In the genomic region with DNA sequence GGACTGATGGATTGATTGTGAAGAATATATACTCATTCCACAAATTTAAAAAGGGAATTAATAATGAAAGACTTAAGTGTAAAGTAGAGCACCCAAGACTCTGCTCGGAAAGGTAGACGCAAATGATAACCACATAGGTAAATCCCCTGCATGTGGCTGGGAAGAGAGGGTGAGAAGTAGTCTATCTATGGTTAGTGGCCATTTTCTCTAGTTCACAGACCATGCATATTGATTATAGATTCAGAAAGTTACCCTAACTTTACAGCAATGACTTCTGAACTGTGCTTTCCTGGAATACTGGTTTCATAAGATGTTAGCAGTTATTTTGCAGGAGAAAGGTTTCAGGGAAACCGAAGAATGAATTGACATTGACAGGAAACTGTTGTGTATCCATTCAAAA, we compare ENCODE assay signal across 17 cellular contexts.
DNase-seq lines count a peak whose midpoint lies in the region; ATAC-seq lines count a peak whose summit lies in the region.
"Had no signal": no experiment of that assay in that cellular context is flagged by ENCODE, and none has a peak within 500 bp of the region (broad histone marks: within the 10 kb centered on the region; RNA-seq: fewer than 3 reads in every experiment).

No MANE protein-coding gene starts in this region.

- no peak overlapping the region for H3K4me3 Mint-ChIP-seq in memory B cell
- H3K4me3 Mint-ChIP-seq: central memory CD8-positive, alpha-beta T cell had no signal

- peak; percentile 36 for ATAC-seq in GM18511 (IDR thresholded peaks at IDR 0.05; ENCODE audit: unreplicated experiment)
- ATAC-seq in GM21367 (IDR thresholded peaks at IDR 0.05; ENCODE audit: unreplicated experiment) = peak; percentile 39
- ATAC-seq in HG02852 (IDR thresholded peaks at IDR 0.05; ENCODE audit: unreplicated experiment) = peak; percentile 48
- peak; percentile 28 for ATAC-seq in memory B cell (ENCODE audit: low read depth)
- ATAC-seq in GM21576 (IDR thresholded peaks at IDR 0.05; ENCODE audit: unreplicated experiment) = no peak
- ATAC-seq: right cardiac atrium, Right ventricle myocardium inferior had no signal

- H3K27me3 Mint-ChIP-seq in memory B cell = peaks cover 2% of the 10 kb centered on the region

- H3K4me1 Mint-ChIP-seq in memory B cell = peaks cover 24% of the 10 kb centered on the region
- H3K4me1 Mint-ChIP-seq: central memory CD8-positive, alpha-beta T cell had no signal

- no peak for DNase-seq in memory B cell (ENCODE audit: low spot score in 2 of 2)
- no peak for DNase-seq in activated CD8-positive, alpha-beta memory T cell treated with anti-CD3 and anti-CD28 coated beads, Interleukin-2, amount 50 U/mL, for 48 hours
- no peak for DNase-seq in activated CD4-positive, alpha-beta T cell treated with anti-CD3 and anti-CD28 coated beads, Interleukin-2, amount 50 U/mL, for 48 hours
- DNase-seq in NK-92 treated with Interleukin-12 subunit alpha and Interleukin-12 subunit beta, amount 100 ng/mL, for 24 hours (lab: John Stamatoyannopoulos, UW) = no peak
- DNase-seq: activated effector memory CD4-positive, alpha-beta T cell treated with anti-CD3 and anti-CD28 coated beads, Interleukin-2, amount 50 U/mL, for 16 hours; amygdala; hippocampal formation; MM.1S; NCI-H187 treated with DMSO at 0.1 percent for 48 hours; right cardiac atrium; WERI-Rb-1 had no signal

- H3K9me3 Mint-ChIP-seq in memory B cell = no peaks in the 10 kb centered on the region
- H3K9me3 Mint-ChIP-seq: central memory CD8-positive, alpha-beta T cell had no signal

- H3K36me3 Mint-ChIP-seq in memory B cell = no peaks in the 10 kb centered on the region

- no peak overlapping the region for H3K27ac Mint-ChIP-seq in memory B cell
